ENCODE assay signal across 20 cellular contexts in the genomic region with DNA sequence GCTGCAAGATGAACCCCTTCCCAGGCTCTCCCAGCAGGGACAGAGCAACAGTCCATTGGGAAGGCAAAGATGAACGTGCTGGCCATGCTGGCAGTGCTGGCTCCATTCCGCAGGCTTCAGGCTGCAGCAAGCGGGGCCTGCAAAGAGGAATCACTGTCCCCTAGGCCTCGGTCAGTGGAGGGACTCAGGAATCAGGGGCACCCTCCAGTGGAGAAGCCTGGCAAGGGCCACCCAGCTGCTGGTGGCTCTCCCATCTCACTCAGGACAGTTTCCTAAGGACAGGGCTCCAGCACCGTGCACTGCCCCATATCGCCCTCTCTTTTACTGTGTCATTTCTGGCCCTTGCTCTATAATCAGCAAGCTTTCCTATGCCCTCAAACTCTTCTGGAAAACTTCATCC.
DNase-seq lines count a peak whose midpoint lies in the region; FAIRE-seq and TF ChIP-seq lines count a peak whose summit lies in the region.
"Had no signal": no experiment of that assay in that cellular context is flagged by ENCODE, and none has a peak within 500 bp of the region (broad histone marks: within the 10 kb centered on the region; RNA-seq: fewer than 3 reads in every experiment).

No MANE protein-coding gene starts in this region.

- H3K9me3 Mint-ChIP-seq in neural progenitor cell (no peaks in the 10 kb centered on the region), endothelial cell (ENCODE audit: unreplicated experiment) (no peaks in the 10 kb centered on the region)
- H3K9me3 Mint-ChIP-seq: HFFc6 had no signal

- no peaks in the 10 kb centered on the region for H3K79me2 ChIP-seq in neural progenitor cell (ENCODE audit: low read depth)

- H3K9me3 ChIP-seq in colonic mucosa (no peaks in the 10 kb centered on the region), neural progenitor cell (ENCODE audit: low read depth) (no peaks in the 10 kb centered on the region)
- H3K9me3 ChIP-seq: ascending aorta, pancreas, tibial nerve had no signal

- intact Hi-C loops in colonic mucosa (cut with DNase I) = no loop called here

- H3K27ac Mint-ChIP-seq in neural progenitor cell (no peak overlapping the region), endothelial cell (ENCODE audit: unreplicated experiment) (no peak overlapping the region)
- H3K27ac Mint-ChIP-seq: CD4-positive, CD25-positive, alpha-beta regulatory T cell; HFFc6 had no signal

- peak; percentile 10; the same call in 1 of the 2 replicates for TF ChIP-seq CTCF in LNCAP (IDR thresholded peaks at IDR 0.05)
- TF ChIP-seq CTCF in colonic mucosa (IDR thresholded peaks at IDR 0.05) = peak; percentile 15
- peak; percentile 18 for TF ChIP-seq CTCF in neural progenitor cell (IDR thresholded peaks at IDR 0.05)
- TF ChIP-seq CTCF in endothelial cell (IDR thresholded peaks at IDR 0.05; ENCODE audit: unreplicated experiment) = no peak

- H3K27me3 Mint-ChIP-seq in neural progenitor cell (ENCODE audit: insufficient read depth, low read depth) (peaks cover 9% of the 10 kb centered on the region), endothelial cell (ENCODE audit: unreplicated experiment) (peaks cover 1% of the 10 kb centered on the region)
- H3K27me3 Mint-ChIP-seq: CD4-positive, CD25-positive, alpha-beta regulatory T cell had no signal

- H3K36me3 ChIP-seq in colonic mucosa = no peaks in the 10 kb centered on the region
- H3K36me3 ChIP-seq in neural progenitor cell = no peaks in the 10 kb centered on the region
- H3K36me3 ChIP-seq: ascending aorta, pancreas, tibial nerve had no signal

- no peak for FAIRE-seq in H54 (lab: Jason Lieb, UNC)
- FAIRE-seq: islet of Langerhans, K562, pancreas had no signal

- TF ChIP-seq POLR2A in H54 (IDR thresholded peaks at IDR 0.05; ENCODE audit: low read depth, low read length) = no peak

- H3K4me3 Mint-ChIP-seq in neural progenitor cell = no peak overlapping the region
- H3K4me3 Mint-ChIP-seq in endothelial cell (ENCODE audit: unreplicated experiment) = no peak overlapping the region
- H3K4me3 Mint-ChIP-seq: CD4-positive, CD25-positive, alpha-beta regulatory T cell; HFFc6 had no signal

- H3K27me3 ChIP-seq in colonic mucosa = no peaks in the 10 kb centered on the region
- H3K27me3 ChIP-seq in neural progenitor cell = no peaks in the 10 kb centered on the region
- H3K27me3 ChIP-seq: ascending aorta, pancreas, tibial nerve had no signal

- no peaks in the 10 kb centered on the region for H3K36me3 Mint-ChIP-seq in neural progenitor cell
- no peaks in the 10 kb centered on the region for H3K36me3 Mint-ChIP-seq in endothelial cell (ENCODE audit: low read depth, unreplicated experiment)
- H3K36me3 Mint-ChIP-seq: CD4-positive, CD25-positive, alpha-beta regulatory T cell had no signal

- H3K4me1 ChIP-seq in colonic mucosa = no peaks in the 10 kb centered on the region
- no peaks in the 10 kb centered on the region for H3K4me1 ChIP-seq in neural progenitor cell
- H3K4me1 ChIP-seq: ascending aorta, pancreas, tibial nerve had no signal

- no peak overlapping the region for H3K9ac ChIP-seq in colonic mucosa (ENCODE audit: low read depth in 2 of 2, low read length in 2 of 2)
- no peak overlapping the region for H3K9ac ChIP-seq in neural progenitor cell

- H3F3A ChIP-seq in neural progenitor cell (ENCODE audit: low read depth) = no peaks in the 10 kb centered on the region

- H3K4me1 Mint-ChIP-seq in neural progenitor cell (peaks cover 8% of the 10 kb centered on the region), endothelial cell (ENCODE audit: unreplicated experiment) (no peaks in the 10 kb centered on the region)
- H3K4me1 Mint-ChIP-seq: CD4-positive, CD25-positive, alpha-beta regulatory T cell had no signal

- H3K27ac ChIP-seq in colonic mucosa = no peak overlapping the region
- no peak overlapping the region for H3K27ac ChIP-seq in neural progenitor cell
- H3K27ac ChIP-seq: ascending aorta, pancreas, PC-9, skin epidermis, tibial nerve had no signal

- DNase-seq in DMS 273 (lab: John Stamatoyannopoulos, UW; ENCODE audit: unreplicated experiment) (peak; percentile 15), DMS 273 treated with DMSO at 0.1 percent for 48 hours (lab: John Stamatoyannopoulos, UW) (no peak), colonic mucosa (no peak), neural progenitor cell (ENCODE audit: low spot score) (peak; percentile 36), endothelial cell (ENCODE audit: low spot score) (no peak), NCI-H446 treated with DMSO at 0.1 percent for 48 hours (lab: John Stamatoyannopoulos, UW) (no peak), H54 (ENCODE audit: insufficient read length, low spot score) (no peak)
- DNase-seq: activated CD4-positive, CD25-positive, alpha-beta regulatory T cell; CD4-positive, CD25-positive, alpha-beta regulatory T cell; cortex of kidney; HFFc6; NCI-H1436 treated with DMSO at 0.1 percent for 48 hours; PC-9 had no signal

- no peak overlapping the region for H3K4me2 ChIP-seq in neural progenitor cell
- H3K4me2 ChIP-seq: PC-9 had no signal

- H2AFZ ChIP-seq in neural progenitor cell (replicated peaks) = no peak overlapping the region
- H2AFZ ChIP-seq: PC-9 had no signal

- H3K4me3 ChIP-seq in colonic mucosa (no peak overlapping the region), neural progenitor cell (no peak overlapping the region)
- H3K4me3 ChIP-seq: ascending aorta, K562, pancreas, PC-9, skin epidermis, tibial nerve had no signal

- no peaks in the 10 kb centered on the region for H4K20me1 ChIP-seq in neural progenitor cell (ENCODE audit: low read depth)

Comparison
In these comparisons a context has a peak if more than half of its experiments do, and no peak if none do; other contexts are left out.
1. DNase-seq: peak in DMS 273 (single experiment) and neural progenitor cell (single experiment); none in DMS 273 treated with DMSO at 0.1 percent for 48 hours (single experiment), colonic mucosa (single experiment), endothelial cell (single experiment), NCI-H446 treated with DMSO at 0.1 percent for 48 hours (single experiment) and H54 (single experiment).